In the genomic region with DNA sequence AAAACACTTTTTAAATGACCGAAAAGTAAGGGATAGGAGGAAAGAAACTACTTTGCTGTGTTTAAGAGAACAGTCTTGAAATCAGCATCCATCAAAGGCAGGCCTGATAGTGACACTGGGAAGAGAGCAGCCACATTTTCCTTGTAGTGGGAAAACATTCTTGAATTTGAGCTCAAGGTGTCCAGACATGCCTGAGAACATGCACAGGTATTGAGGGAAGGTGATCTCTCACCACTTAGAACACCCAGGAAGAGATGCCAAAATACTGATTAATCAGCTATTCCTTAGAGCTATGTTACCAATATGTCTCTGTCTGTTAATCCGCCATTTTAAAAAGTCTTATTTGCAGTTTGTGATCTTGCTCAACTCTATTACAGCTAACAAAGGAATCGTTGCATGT, we compare ENCODE assay signal across 20 cellular contexts. TPM values are rescaled to one million over a fixed set of nuclear protein-coding genes. Genes with fewer than 3 reads are reported as not detected.
DNase-seq lines count a peak whose midpoint lies in the region; ATAC-seq and FAIRE-seq lines count a peak whose summit lies in the region.
"Had no signal": no experiment of that assay in that cellular context is flagged by ENCODE, and none has a peak within 500 bp of the region (broad histone marks: within the 10 kb centered on the region; RNA-seq: fewer than 3 reads in every experiment).

No MANE protein-coding gene starts in this region.

- POLR2A ChIA-PET in CD4-positive, alpha-beta memory T cell (lab: Charles Lee; ENCODE audit: partially characterized antibody): interaction anchor here (1.0 to 2.9 kb wide), 3 partner anchors 19 to 96 kb away, joined by 4 to 11 read pairs (median 6); a partner anchor contains a TSS
- POLR2A ChIA-PET in CD8-positive, alpha-beta memory T cell (lab: Charles Lee): interaction anchor here (0.7 kb wide), 1 partner anchor 131 kb away, joined by 4 read pairs; no protein-coding TSS in a partner anchor

- no peak overlapping the region for H3K4me3 ChIP-seq in CD4-positive, alpha-beta memory T cell (ENCODE audit: low read length in 2 of 2)
- no peak overlapping the region for H3K4me3 ChIP-seq in CD8-positive, alpha-beta memory T cell (ENCODE audit: low read length)
- H3K4me3 ChIP-seq: heart right ventricle had no signal

- H3K27ac Mint-ChIP-seq in CD4-positive, alpha-beta memory T cell: peak overlapping the region; percentile 24 to 71 (median 55)
- H3K27ac Mint-ChIP-seq in CD8-positive, alpha-beta memory T cell: peak overlapping the region; percentile 21 to 95 (median 74)
- H3K27ac Mint-ChIP-seq in activated T-helper 17 cell treated with anti-CD3 and anti-CD28 coated beads, Interleukin-2, amount 50 U/mL, for 72 hours: peak overlapping the region; percentile 87
- H3K27ac Mint-ChIP-seq in immature natural killer cell: peak overlapping the region; percentile 82 to 91 (median 84)

- H3K4me3 Mint-ChIP-seq in CD4-positive, alpha-beta memory T cell: peak overlapping the region in 1 of 8 donors; percentile 5
- peak overlapping the region in 1 of 7 donors; percentile 16 for H3K4me3 Mint-ChIP-seq in CD8-positive, alpha-beta memory T cell
- H3K4me3 Mint-ChIP-seq in activated T-helper 17 cell treated with anti-CD3 and anti-CD28 coated beads, Interleukin-2, amount 50 U/mL, for 72 hours: peak overlapping the region; percentile 80
- peak overlapping the region; percentile 23 to 63 (median 41) for H3K4me3 Mint-ChIP-seq in immature natural killer cell

- CTCF ChIA-PET in CD4-positive, alpha-beta memory T cell (lab: Charles Lee; ENCODE audit: partially characterized antibody): interaction anchor here (2.3 kb wide), 1 partner anchor 12 kb away, joined by 7 read pairs; no protein-coding TSS in a partner anchor
- CTCF ChIA-PET in CD8-positive, alpha-beta memory T cell (lab: Charles Lee): interaction anchor here (1.0 to 1.3 kb wide), 3 partner anchors 10 to 16 kb away, joined by 4 to 5 read pairs (median 4); no protein-coding TSS in a partner anchor

- H3K4me1 Mint-ChIP-seq in CD4-positive, alpha-beta memory T cell: peaks cover 23 to 45% (median 35%) of the 10 kb centered on the region in 4 donors
- peaks cover 47 to 53% (median 49%) of the 10 kb centered on the region in 3 donors for H3K4me1 Mint-ChIP-seq in CD8-positive, alpha-beta memory T cell
- H3K4me1 Mint-ChIP-seq in activated T-helper 17 cell treated with anti-CD3 and anti-CD28 coated beads, Interleukin-2, amount 50 U/mL, for 72 hours: peaks cover 46% of the 10 kb centered on the region
- peaks cover 90 to 99% of the 10 kb centered on the region in 2 donors for H3K4me1 Mint-ChIP-seq in immature natural killer cell

- H3K4me1 ChIP-seq in CD4-positive, alpha-beta memory T cell (ENCODE audit: insufficient read depth, low read length): peaks cover 43% of the 10 kb centered on the region
- peaks cover 35% of the 10 kb centered on the region for H3K4me1 ChIP-seq in CD8-positive, alpha-beta memory T cell (ENCODE audit: insufficient read depth, low read length)
- H3K4me1 ChIP-seq: BE2C, heart right ventricle had no signal

- ATAC-seq in activated T-helper 17 cell treated with anti-CD3 and anti-CD28 coated beads, Interleukin-2, amount 50 U/mL, for 72 hours (replicated peaks): no peak
- ATAC-seq: heart right ventricle had no signal

- H3K27me3 Mint-ChIP-seq in CD4-positive, alpha-beta memory T cell: no peaks in the 10 kb centered on the region
- no peaks in the 10 kb centered on the region for H3K27me3 Mint-ChIP-seq in CD8-positive, alpha-beta memory T cell
- H3K27me3 Mint-ChIP-seq in activated T-helper 17 cell treated with anti-CD3 and anti-CD28 coated beads, Interleukin-2, amount 50 U/mL, for 72 hours: no peaks in the 10 kb centered on the region
- H3K27me3 Mint-ChIP-seq in immature natural killer cell (ENCODE audit: low read depth in 3 of 3): peaks cover 6 to 25% (median 11%) of the 10 kb centered on the region in 3 donors

- peaks cover 0 to 1% of the 10 kb centered on the region in 2 donors for H3K36me3 Mint-ChIP-seq in CD4-positive, alpha-beta memory T cell
- peaks cover 0 to 6% (median 5%) of the 10 kb centered on the region in 3 donors for H3K36me3 Mint-ChIP-seq in CD8-positive, alpha-beta memory T cell
- peaks cover 97% of the 10 kb centered on the region for H3K36me3 Mint-ChIP-seq in activated T-helper 17 cell treated with anti-CD3 and anti-CD28 coated beads, Interleukin-2, amount 50 U/mL, for 72 hours (ENCODE audit: low read depth)
- peaks cover 0 to 29% (median 19%) of the 10 kb centered on the region in 3 donors for H3K36me3 Mint-ChIP-seq in immature natural killer cell

- no peaks in the 10 kb centered on the region for H3K36me3 ChIP-seq in CD4-positive, alpha-beta memory T cell (ENCODE audit: insufficient read depth, low read length)
- no peaks in the 10 kb centered on the region for H3K36me3 ChIP-seq in CD8-positive, alpha-beta memory T cell (ENCODE audit: insufficient read depth, low read length)
- H3K36me3 ChIP-seq: BE2C, heart right ventricle had no signal

- H3K9me3 ChIP-seq in CD4-positive, alpha-beta memory T cell (ENCODE audit: control insufficient read depth in 1 of 2, low read length in 2 of 2): no peaks in the 10 kb centered on the region
- H3K9me3 ChIP-seq in CD8-positive, alpha-beta memory T cell (ENCODE audit: low read length): no peaks in the 10 kb centered on the region
- H3K9me3 ChIP-seq: BE2C, heart right ventricle had no signal

- FAIRE-seq in HTR-8/SVneo (lab: Jason Lieb, UNC): no peak
- FAIRE-seq: G401.6 had no signal

- intact Hi-C loops in CD4-positive, alpha-beta memory T cell (cut with micrococcal nuclease): no loop called here

- peak overlapping the region; percentile 18 for H3K27ac ChIP-seq in CD4-positive, alpha-beta memory T cell (ENCODE audit: low read depth, low read length)
- no peak overlapping the region for H3K27ac ChIP-seq in CD8-positive, alpha-beta memory T cell (ENCODE audit: low read depth, low read length)
- H3K27ac ChIP-seq: heart right ventricle, parathyroid adenoma had no signal

- DNase-seq in CD4-positive, alpha-beta memory T cell: no peak
- no peak for DNase-seq in CD8-positive, alpha-beta memory T cell
- DNase-seq in immature natural killer cell: peak in 1 of 3 donors; percentile 21
- no peak for DNase-seq in epidermal melanocyte (ENCODE audit: insufficient read length, low spot score)
- DNase-seq in HTR-8/SVneo (ENCODE audit: insufficient read length, low spot score): no peak
- no peak for DNase-seq in GDM1 (lab: John Stamatoyannopoulos, UW)
- DNase-seq: activated CD4-positive, CD25-positive, alpha-beta regulatory T cell treated with anti-CD3 and anti-CD28 coated beads, Interleukin-2, amount 50 U/mL, for 72 hours; aorta; BE2C; effector CD8-positive, alpha-beta T cell; heart right ventricle; Karpas-422; NCI-H1092 treated with DMSO at 0.1 percent for 48 hours; NCI-H524 treated with DMSO at 0.1 percent for 48 hours; SHP77 treated with DMSO at 0.1 percent for 48 hours; substantia nigra; T-helper 9 cell had no signal

- H3K27me3 ChIP-seq in CD4-positive, alpha-beta memory T cell (ENCODE audit: insufficient read depth, low read length): no peaks in the 10 kb centered on the region
- no peaks in the 10 kb centered on the region for H3K27me3 ChIP-seq in CD8-positive, alpha-beta memory T cell (ENCODE audit: insufficient read depth, low read length, poor library complexity, severe bottlenecking)
- H3K27me3 ChIP-seq: BE2C, heart right ventricle had no signal

- H3K9me3 Mint-ChIP-seq in CD4-positive, alpha-beta memory T cell: no peaks in the 10 kb centered on the region
- H3K9me3 Mint-ChIP-seq in CD8-positive, alpha-beta memory T cell: no peaks in the 10 kb centered on the region
- H3K9me3 Mint-ChIP-seq in activated T-helper 17 cell treated with anti-CD3 and anti-CD28 coated beads, Interleukin-2, amount 50 U/mL, for 72 hours: no peaks in the 10 kb centered on the region
- H3K9me3 Mint-ChIP-seq in immature natural killer cell: peaks cover 0 to 2% (median 0%) of the 10 kb centered on the region in 6 donors

RNA-seq across cellular contexts. Expression of a gene that starts 25.9 kb away (rescaled TPM):
- total RNA-seq in CD4-positive, alpha-beta memory T cell: 1 to 10 TPM; 3.6 to 5.3 TPM
- 1 to 10 TPM; 4.2 to 7.3 TPM for polyA plus RNA-seq in CD4-positive, alpha-beta memory T cell
- total RNA-seq in CD8-positive, alpha-beta memory T cell: 10 to 100 TPM; 32.8 to 35.1 TPM
- polyA plus RNA-seq in CD8-positive, alpha-beta memory T cell: 6.8 TPM
- 10 to 100 TPM; 57.4 to 63.3 TPM for total RNA-seq in activated T-helper 17 cell treated with anti-CD3 and anti-CD28 coated beads, Interleukin-2, amount 50 U/mL, for 72 hours
- polyA plus RNA-seq in immature natural killer cell: 10 to 100 TPM; 33.3 to 68.1 (median 40.5) TPM

Comparison
In these comparisons a context has a peak if more than half of its experiments do, and no peak if none do; other contexts are left out.
1. RNA of a gene that starts 25.9 kb away (total RNA-seq): 57.4 to 63.3 TPM in activated T-helper 17 cell treated with anti-CD3 and anti-CD28 coated beads, Interleukin-2, amount 50 U/mL, for 72 hours and 32.8 to 35.1 TPM in CD8-positive, alpha-beta memory T cell; 3.6 to 5.3 TPM in CD4-positive, alpha-beta memory T cell; every median in the first group is over 4 times any median in the second.
2. Peak in every context shown above with its lines, with median percentiles within 50 percentile points of each other: H3K27ac Mint-ChIP-seq.